16 cellular contexts compared by ENCODE assay signal in the genomic region with DNA sequence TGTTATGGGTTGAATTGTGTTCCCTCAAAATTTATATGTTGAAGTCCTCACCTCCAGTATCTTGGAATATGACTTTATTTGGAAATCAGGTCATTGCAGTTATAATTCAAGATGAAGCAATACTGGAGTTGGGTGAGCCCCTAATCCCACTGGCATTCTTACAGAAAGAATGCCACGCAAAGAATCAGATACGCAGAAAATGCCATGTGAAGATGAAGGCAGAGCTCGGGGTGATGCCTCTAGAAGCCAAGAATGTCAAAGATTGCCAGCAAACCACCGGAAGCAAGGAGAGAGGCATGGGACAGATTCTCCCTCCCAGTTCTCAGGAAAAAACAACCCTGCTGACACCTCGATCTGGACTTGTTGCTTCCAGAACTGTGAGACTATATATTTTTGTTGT.
"Had no signal": no experiment of that assay in that cellular context is flagged by ENCODE, and none has a peak within 500 bp of the region (broad histone marks: within the 10 kb centered on the region; RNA-seq: fewer than 3 reads in every experiment).

No MANE protein-coding gene starts in this region.

- H3K27me3 Mint-ChIP-seq: central memory CD8-positive, alpha-beta T cell had no signal

- H3K27ac Mint-ChIP-seq: natural killer cell; stimulated activated naive B cell treated with anti-CD40 and anti-IgM and Interleukin-4, amounts not matched to agents 10 μg/mL and 1 μg/mL and 100 μg/mL, for 72 hours had no signal

- H3K4me3 Mint-ChIP-seq: central memory CD8-positive, alpha-beta T cell; natural killer cell; stimulated activated naive B cell treated with anti-CD40 and anti-IgM and Interleukin-4, amounts not matched to agents 10 μg/mL and 1 μg/mL and 100 μg/mL, for 72 hours; stimulated activated naive CD8-positive, alpha-beta T cell treated with anti-CD3 and anti-CD28 coated beads, Interleukin-15, amount 100 ng/mL, for 72 hours had no signal

- H3K4me1 Mint-ChIP-seq: central memory CD8-positive, alpha-beta T cell; natural killer cell; stimulated activated naive CD8-positive, alpha-beta T cell treated with anti-CD3 and anti-CD28 coated beads, Interleukin-15, amount 100 ng/mL, for 72 hours had no signal

- ATAC-seq: heart left ventricle; natural killer cell; right lobe of liver; stimulated activated naive B cell treated with anti-CD40 and anti-IgM and Interleukin-4, amounts not matched to agents 10 μg/mL and 1 μg/mL and 100 μg/mL, for 72 hours; stimulated activated naive CD8-positive, alpha-beta T cell treated with anti-CD3 and anti-CD28 coated beads, Interleukin-15, amount 100 ng/mL, for 72 hours had no signal

- H3K36me3 Mint-ChIP-seq: natural killer cell had no signal

- H3K4me3 ChIP-seq: heart left ventricle, prostate gland, right lobe of liver, spleen, thoracic aorta, transverse colon had no signal

- H3K9me3 Mint-ChIP-seq: central memory CD8-positive, alpha-beta T cell; natural killer cell had no signal

- DNase-seq: dermis blood vessel endothelial cell; foreskin melanocyte; heart left ventricle; kidney glomerular epithelial cell; natural killer cell; right lobe of liver; spleen; stimulated activated CD4-positive, alpha-beta T cell treated with anti-CD3 and anti-CD28 coated beads, Interleukin-15, amount 100 ng/mL, for 24 hours; stimulated activated CD4-positive, alpha-beta T cell treated with anti-CD3 and anti-CD28 coated beads, Interleukin-1b, Interleukin-23, amount 100 ng/mL, for 48 hours; stimulated activated CD4-positive, alpha-beta T cell treated with anti-CD3 and anti-CD28 coated beads, Interleukin-4, amount 100 ng/mL, for 24 hours; stimulated activated naive B cell treated with anti-CD40 and anti-IgM and Interleukin-4, amounts not matched to agents 10 μg/mL and 1 μg/mL and 100 μg/mL, for 72 hours; stimulated activated naive CD8-positive, alpha-beta T cell treated with anti-CD3 and anti-CD28 coated beads, Interleukin-15, amount 100 ng/mL, for 72 hours; transverse colon had no signal
